2 cellular contexts compared by ENCODE assay signal in the genomic region with DNA sequence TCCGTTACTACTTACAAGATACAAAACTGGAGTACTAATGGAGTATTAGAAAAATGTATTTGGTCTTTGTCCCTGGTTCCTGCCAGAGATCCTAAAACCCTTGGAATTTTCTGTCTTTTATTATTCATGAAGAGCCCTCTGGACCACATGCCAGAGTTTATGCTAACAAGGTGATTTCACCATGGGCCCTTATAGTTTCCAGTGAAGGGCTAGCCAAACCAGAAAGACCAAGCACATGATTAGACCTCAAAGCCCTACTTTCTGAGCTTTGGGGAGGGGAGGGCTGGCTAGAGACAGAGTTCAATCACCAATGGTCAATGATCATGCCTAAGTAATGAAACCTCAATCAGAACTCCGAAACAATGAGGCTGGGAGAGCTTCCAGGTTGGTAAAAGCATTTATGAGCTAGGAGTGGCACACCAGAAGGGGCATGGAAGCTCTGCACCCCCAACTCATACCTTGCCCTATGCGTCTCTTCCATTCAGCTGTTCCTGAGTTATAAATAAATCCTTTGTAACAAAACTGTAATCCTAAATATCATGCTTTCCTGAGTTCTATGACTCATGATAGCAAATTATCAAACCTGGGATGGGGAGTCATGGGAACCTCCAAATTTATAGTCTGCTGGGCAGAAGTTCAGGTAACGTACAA.
TF ChIP-seq lines count a peak whose summit lies in the region.

No MANE protein-coding gene starts in this region.

TF ChIP-seq in GM23338, 12 proteins besides CTCF, POLR2A, EP300 and RAD21 (continues in another document):
- TF ChIP-seq POLR2AphosphoS5 (IDR thresholded peaks at IDR 0.05; ENCODE audit: low read depth) (no peak), STAT1 (IDR thresholded peaks at IDR 0.05; ENCODE audit: unreplicated experiment) (no peak), NANOG (IDR thresholded peaks at IDR 0.05; ENCODE audit: borderline replicate concordance) (no peak), EZH2 (IDR thresholded peaks at IDR 0.05; ENCODE audit: low read depth, unreplicated experiment) (no peak), CREB1 (CRISPR knock-in tag; IDR thresholded peaks at IDR 0.05; ENCODE audit: low read depth) (no peak), ZNF331 (CRISPR knock-in tag; IDR thresholded peaks at IDR 0.05; ENCODE audit: low read depth) (no peak), ZNF114 (CRISPR knock-in tag; IDR thresholded peaks at IDR 0.05) (no peak), JUNB (IDR thresholded peaks at IDR 0.05; ENCODE audit: unreplicated experiment) (no peak), EZH2phosphoT487 (IDR thresholded peaks at IDR 0.05; ENCODE audit: unreplicated experiment) (no peak)
- TF ChIP-seq, protein P1, sequence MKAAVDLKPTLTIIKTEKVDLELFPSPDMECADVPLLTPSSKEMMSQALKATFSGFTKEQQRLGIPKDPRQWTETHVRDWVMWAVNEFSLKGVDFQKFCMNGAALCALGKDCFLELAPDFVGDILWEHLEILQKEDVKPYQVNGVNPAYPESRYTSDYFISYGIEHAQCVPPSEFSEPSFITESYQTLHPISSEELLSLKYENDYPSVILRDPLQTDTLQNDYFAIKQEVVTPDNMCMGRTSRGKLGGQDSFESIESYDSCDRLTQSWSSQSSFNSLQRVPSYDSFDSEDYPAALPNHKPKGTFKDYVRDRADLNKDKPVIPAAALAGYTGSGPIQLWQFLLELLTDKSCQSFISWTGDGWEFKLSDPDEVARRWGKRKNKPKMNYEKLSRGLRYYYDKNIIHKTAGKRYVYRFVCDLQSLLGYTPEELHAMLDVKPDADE (IDR thresholded peaks at IDR 0.05), result no peak
- TF ChIP-seq, protein P2, sequence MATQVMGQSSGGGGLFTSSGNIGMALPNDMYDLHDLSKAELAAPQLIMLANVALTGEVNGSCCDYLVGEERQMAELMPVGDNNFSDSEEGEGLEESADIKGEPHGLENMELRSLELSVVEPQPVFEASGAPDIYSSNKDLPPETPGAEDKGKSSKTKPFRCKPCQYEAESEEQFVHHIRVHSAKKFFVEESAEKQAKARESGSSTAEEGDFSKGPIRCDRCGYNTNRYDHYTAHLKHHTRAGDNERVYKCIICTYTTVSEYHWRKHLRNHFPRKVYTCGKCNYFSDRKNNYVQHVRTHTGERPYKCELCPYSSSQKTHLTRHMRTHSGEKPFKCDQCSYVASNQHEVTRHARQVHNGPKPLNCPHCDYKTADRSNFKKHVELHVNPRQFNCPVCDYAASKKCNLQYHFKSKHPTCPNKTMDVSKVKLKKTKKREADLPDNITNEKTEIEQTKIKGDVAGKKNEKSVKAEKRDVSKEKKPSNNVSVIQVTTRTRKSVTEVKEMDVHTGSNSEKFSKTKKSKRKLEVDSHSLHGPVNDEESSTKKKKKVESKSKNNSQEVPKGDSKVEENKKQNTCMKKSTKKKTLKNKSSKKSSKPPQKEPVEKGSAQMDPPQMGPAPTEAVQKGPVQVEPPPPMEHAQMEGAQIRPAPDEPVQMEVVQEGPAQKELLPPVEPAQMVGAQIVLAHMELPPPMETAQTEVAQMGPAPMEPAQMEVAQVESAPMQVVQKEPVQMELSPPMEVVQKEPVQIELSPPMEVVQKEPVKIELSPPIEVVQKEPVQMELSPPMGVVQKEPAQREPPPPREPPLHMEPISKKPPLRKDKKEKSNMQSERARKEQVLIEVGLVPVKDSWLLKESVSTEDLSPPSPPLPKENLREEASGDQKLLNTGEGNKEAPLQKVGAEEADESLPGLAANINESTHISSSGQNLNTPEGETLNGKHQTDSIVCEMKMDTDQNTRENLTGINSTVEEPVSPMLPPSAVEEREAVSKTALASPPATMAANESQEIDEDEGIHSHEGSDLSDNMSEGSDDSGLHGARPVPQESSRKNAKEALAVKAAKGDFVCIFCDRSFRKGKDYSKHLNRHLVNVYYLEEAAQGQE (IDR thresholded peaks at IDR 0.05; ENCODE audit: unreplicated experiment), result no peak

TF ChIP-seq in WTC11, 78 proteins besides CTCF, POLR2A, EP300 and RAD21:
- TF ChIP-seq ESRRA (CRISPR knock-in tag; IDR thresholded peaks at IDR 0.05; ENCODE audit: borderline replicate concordance), result no peak
- TF ChIP-seq ZNF317 (CRISPR knock-in tag; IDR thresholded peaks at IDR 0.05; ENCODE audit: borderline replicate concordance, low read depth), result no peak
- TF ChIP-seq GABPB1 (CRISPR knock-in tag; IDR thresholded peaks at IDR 0.05), result no peak
- no peak for TF ChIP-seq FOXJ3 (CRISPR knock-in tag; IDR thresholded peaks at IDR 0.05; ENCODE audit: borderline replicate concordance)
- TF ChIP-seq, protein P3, sequence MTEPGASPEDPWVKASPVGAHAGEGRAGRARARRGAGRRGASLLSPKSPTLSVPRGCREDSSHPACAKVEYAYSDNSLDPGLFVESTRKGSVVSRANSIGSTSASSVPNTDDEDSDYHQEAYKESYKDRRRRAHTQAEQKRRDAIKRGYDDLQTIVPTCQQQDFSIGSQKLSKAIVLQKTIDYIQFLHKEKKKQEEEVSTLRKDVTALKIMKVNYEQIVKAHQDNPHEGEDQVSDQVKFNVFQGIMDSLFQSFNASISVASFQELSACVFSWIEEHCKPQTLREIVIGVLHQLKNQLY (CRISPR knock-in tag; IDR thresholded peaks at IDR 0.05), result no peak
- no peak for TF ChIP-seq ATF1 (CRISPR knock-in tag; IDR thresholded peaks at IDR 0.05)
- no peak for TF ChIP-seq PRDM15 (CRISPR knock-in tag; IDR thresholded peaks at IDR 0.05)
